In genomic region chr9:134179595-134179917, GRCh38 we compare ENCODE assay signal across 23 cellular contexts. TPM values are rescaled to one million over a fixed set of nuclear protein-coding genes. Genes with fewer than 3 reads are reported as not detected.
A peak's percentile ranks its signal among the peaks of the same experiment; 100 is the strongest.
DNase-seq lines count a peak whose midpoint lies in the region; ATAC-seq, FAIRE-seq and TF ChIP-seq lines count a peak whose summit lies in the region.
"Had no signal": no experiment of that assay in that cellular context is flagged by ENCODE, and none has a peak within 500 bp of the region (broad histone marks: within the 10 kb centered on the region; RNA-seq: fewer than 3 reads in every experiment).

No MANE protein-coding gene starts in this region.

- no peaks in the 10 kb centered on the region for H3K79me2 ChIP-seq in osteoblast (ENCODE audit: insufficient read depth, low read length)

- peak overlapping the region; percentile 18 for H3K27ac Mint-ChIP-seq in activated CD4-positive, alpha-beta T cell treated with anti-CD3 and anti-CD28 coated beads, Interleukin-2, amount 10 ng/mL, durations not matched to agents 24 days and 14 days
- H3K27ac Mint-ChIP-seq in central memory CD8-positive, alpha-beta T cell (ENCODE audit: low read depth) = no peak overlapping the region
- H3K27ac Mint-ChIP-seq: CD8-positive, alpha-beta T cell had no signal

- no peak overlapping the region for H3K27ac ChIP-seq in osteoblast (ENCODE audit: low read depth, low read length)
- H3K27ac ChIP-seq: body of pancreas, neutrophil, Peyer's patch, SJSA1, stomach, thyroid gland had no signal

- H3K9me3 ChIP-seq in osteoblast (ENCODE audit: low read depth, low read length) = no peaks in the 10 kb centered on the region
- H3K9me3 ChIP-seq: body of pancreas, neutrophil, Peyer's patch, SJSA1, stomach, thyroid gland had no signal

- ATAC-seq in central memory CD8-positive, alpha-beta T cell (replicated peaks; ENCODE audit: extremely low read depth, poor library complexity, severe bottlenecking) = no peak
- no peak for ATAC-seq in GM21786 (IDR thresholded peaks at IDR 0.05; ENCODE audit: unreplicated experiment)
- ATAC-seq: CD8-positive, alpha-beta T cell had no signal

- no peaks in the 10 kb centered on the region for H3K36me3 Mint-ChIP-seq in activated CD4-positive, alpha-beta T cell treated with anti-CD3 and anti-CD28 coated beads, Interleukin-2, amount 10 ng/mL, durations not matched to agents 24 days and 14 days (ENCODE audit: low read depth)
- peaks cover 13% of the 10 kb centered on the region for H3K36me3 Mint-ChIP-seq in central memory CD8-positive, alpha-beta T cell (ENCODE audit: insufficient read depth)
- H3K36me3 Mint-ChIP-seq: CD8-positive, alpha-beta T cell had no signal

- H3K9me3 Mint-ChIP-seq in activated CD4-positive, alpha-beta T cell treated with anti-CD3 and anti-CD28 coated beads, Interleukin-2, amount 10 ng/mL, durations not matched to agents 24 days and 14 days = peaks cover 8% of the 10 kb centered on the region
- peaks cover 6% of the 10 kb centered on the region for H3K9me3 Mint-ChIP-seq in central memory CD8-positive, alpha-beta T cell
- H3K9me3 Mint-ChIP-seq: CD8-positive, alpha-beta T cell had no signal

- TF ChIP-seq CTCF in osteoblast (IDR thresholded peaks at IDR 0.05; ENCODE audit: extremely low read depth, low read depth, low read length) = no peak

- FAIRE-seq in GM12891 (lab: Jason Lieb, UNC) = no peak

- DNase-seq in activated CD4-positive, alpha-beta T cell treated with anti-CD3 and anti-CD28 coated beads, Interleukin-2, amount 10 ng/mL, durations not matched to agents 24 days and 14 days = no peak
- no peak for DNase-seq in activated CD4-positive, alpha-beta T cell treated with anti-CD3 and anti-CD28 coated beads for 4 hours
- DNase-seq in GM12891 (ENCODE audit: insufficient read length, low spot score) = peak; percentile 5
- DNase-seq in central memory CD8-positive, alpha-beta T cell (ENCODE audit: low spot score in 2 of 2) = no peak
- peak; percentile 73 for DNase-seq in osteoblast (ENCODE audit: insufficient read length, low spot score, missing footprints)
- no peak for DNase-seq in D341Med (ENCODE audit: low spot score)
- DNase-seq in NCI-H1930 (lab: John Stamatoyannopoulos, UW) = no peak
- DNase-seq: activated T-cell treated with anti-CD3 and anti-CD28 coated beads, Interleukin-2, amount 50 U/mL, for 1 hour; NCI-H1105 treated with DMSO at 0.1 percent for 48 hours; NCI-H2029 treated with DMSO at 0.1 percent for 48 hours; stomach had no signal

- no peaks in the 10 kb centered on the region for H3K36me3 ChIP-seq in osteoblast (ENCODE audit: insufficient read depth, low read length)
- H3K36me3 ChIP-seq: neutrophil, Peyer's patch, SJSA1, stomach, thyroid gland had no signal

- peaks cover 13% of the 10 kb centered on the region for H3K4me1 Mint-ChIP-seq in activated CD4-positive, alpha-beta T cell treated with anti-CD3 and anti-CD28 coated beads, Interleukin-2, amount 10 ng/mL, durations not matched to agents 24 days and 14 days
- peaks cover 48% of the 10 kb centered on the region for H3K4me1 Mint-ChIP-seq in central memory CD8-positive, alpha-beta T cell

- H3K4me3 Mint-ChIP-seq in activated CD4-positive, alpha-beta T cell treated with anti-CD3 and anti-CD28 coated beads, Interleukin-2, amount 10 ng/mL, durations not matched to agents 24 days and 14 days = no peak overlapping the region
- peak overlapping the region; percentile 34 for H3K4me3 Mint-ChIP-seq in central memory CD8-positive, alpha-beta T cell
- H3K4me3 Mint-ChIP-seq: CD8-positive, alpha-beta T cell had no signal

- intact Hi-C loops in activated CD4-positive, alpha-beta T cell treated with anti-CD3 and anti-CD28 coated beads, Interleukin-2, amount 10 ng/mL, durations not matched to agents 24 days and 14 days (cut with micrococcal nuclease) = loop anchor here (10.0 kb wide), 1 partner anchor 145 kb away; the partner anchor contains the start of gene RXRA

- H3K27me3 ChIP-seq in osteoblast (ENCODE audit: insufficient read depth, low read length) = peaks cover 18% of the 10 kb centered on the region
- H3K27me3 ChIP-seq: body of pancreas, thyroid gland had no signal

- H2AFZ ChIP-seq in osteoblast (ENCODE audit: low read length) = no peak overlapping the region

- H3K4me3 ChIP-seq in osteoblast (ENCODE audit: insufficient read depth, low read length) = no peak overlapping the region
- H3K4me3 ChIP-seq: body of pancreas, Peyer's patch, SJSA1, stomach, thyroid gland had no signal

- H3K27me3 Mint-ChIP-seq in activated CD4-positive, alpha-beta T cell treated with anti-CD3 and anti-CD28 coated beads, Interleukin-2, amount 10 ng/mL, durations not matched to agents 24 days and 14 days = no peaks in the 10 kb centered on the region
- H3K27me3 Mint-ChIP-seq in central memory CD8-positive, alpha-beta T cell = no peaks in the 10 kb centered on the region

- TF ChIP-seq POLR2A in GM12891 (IDR thresholded peaks at IDR 0.05; ENCODE audit: low read depth, low read length) = no peak

- H4K20me1 ChIP-seq in osteoblast (ENCODE audit: insufficient read depth, low read length) = no peaks in the 10 kb centered on the region

- H3K4me2 ChIP-seq in osteoblast (ENCODE audit: insufficient read depth, low read length) = no peak overlapping the region

- peaks cover 10% of the 10 kb centered on the region for H3K4me1 ChIP-seq in osteoblast (ENCODE audit: insufficient read depth, low read length)

TF ChIP-seq in GM12891, 5 proteins besides CTCF, POLR2A, EP300 and RAD21:
- no peak for TF ChIP-seq POLR2AphosphoS5 (IDR thresholded peaks at IDR 0.05; ENCODE audit: low read depth, low read length)
- no peak for TF ChIP-seq TAF1 (IDR thresholded peaks at IDR 0.05; ENCODE audit: low read depth, low read length)
- no peak for TF ChIP-seq SPI1 (IDR thresholded peaks at IDR 0.05; ENCODE audit: low read depth, low read length)
- no peak for TF ChIP-seq POU2F2 (IDR thresholded peaks at IDR 0.05; ENCODE audit: low read depth, low read length)
- TF ChIP-seq PAX5 (IDR thresholded peaks at IDR 0.05; ENCODE audit: insufficient read depth, low read length, severe bottlenecking) = no peak

RNA-seq across cellular contexts. Expression of gene RNU6ATAC, which starts 15.2 kb away (rescaled TPM):
- total RNA-seq in activated CD4-positive, alpha-beta T cell treated with anti-CD3 and anti-CD28 coated beads, Interleukin-2, amount 10 ng/mL, durations not matched to agents 24 days and 14 days = 16.3 and 40.4 TPM in 2 replicates
- polyA plus RNA-seq in GM12891 (2012; ENCODE audit: low read depth, missing spikeins) = not detected
- total RNA-seq in osteoblast = not detected in 2 replicates
- total RNA-seq: body of pancreas, cerebellum, H4, kidney epithelial cell, Peyer's patch, SJSA1, skeletal muscle tissue, stomach, thyroid gland had no signal
- polyA plus RNA-seq: adipose tissue, stomach had no signal

RNA-seq across cellular contexts. Expression of gene WDR5, which starts 43.7 kb away (rescaled TPM):
- 71.2 TPM in 2 replicates for total RNA-seq in activated CD4-positive, alpha-beta T cell treated with anti-CD3 and anti-CD28 coated beads, Interleukin-2, amount 10 ng/mL, durations not matched to agents 24 days and 14 days
- 24.7 TPM for polyA plus RNA-seq in GM12891 (2012; ENCODE audit: low read depth, missing spikeins)
- total RNA-seq in osteoblast = 17.4 and 17.7 TPM in 2 replicates

Comparison
In these comparisons a context has a peak if more than half of its experiments do, and no peak if none do; other contexts are left out.
1. DNase-seq: peak in GM12891 (single experiment) and osteoblast (single experiment); none in activated CD4-positive, alpha-beta T cell treated with anti-CD3 and anti-CD28 coated beads, Interleukin-2, amount 10 ng/mL, durations not matched to agents 24 days and 14 days (single experiment), activated CD4-positive, alpha-beta T cell treated with anti-CD3 and anti-CD28 coated beads for 4 hours (0 of 2), central memory CD8-positive, alpha-beta T cell (0 of 2), D341Med (single experiment) and NCI-H1930 (0 of 2).
2. RNA of gene RNU6ATAC, which starts 15.2 kb away (total RNA-seq): 16.3 to 40.4 TPM in activated CD4-positive, alpha-beta T cell treated with anti-CD3 and anti-CD28 coated beads, Interleukin-2, amount 10 ng/mL, durations not matched to agents 24 days and 14 days; not detected in osteoblast; every median in the first group is over 10 times any median in the second.